8 cellular contexts compared by ENCODE assay signal in genomic region chr7:75937958-75938786, GRCh38. TPM values are rescaled to one million over a fixed set of nuclear protein-coding genes. Genes with fewer than 3 reads are reported as not detected.
DNase-seq lines count a peak whose midpoint lies in the region; ATAC-seq, FAIRE-seq and TF ChIP-seq lines count a peak whose summit lies in the region.

No MANE protein-coding gene starts in this region.

- H3K27me3 ChIP-seq in pancreas, result no peaks in the 10 kb centered on the region

- TF ChIP-seq CTCF in C4-2B (conservative IDR thresholded peaks at IDR 0.05) (no peak), pancreas (IDR thresholded peaks at IDR 0.05) (no peak)

- no peak for FAIRE-seq in pancreas (lab: Jason Lieb, UNC)

- WGBS in pancreas, 2 donors, result 86 to 91% methylated on average over 15 of the region's 15 CpGs

- ATAC-seq in pancreas (peak in 3 of 4 donors; percentile 59 to 78 (median 70)), HG02642 (IDR thresholded peaks at IDR 0.05; ENCODE audit: poor library complexity, unreplicated experiment) (no peak), GM21526 (IDR thresholded peaks at IDR 0.05; ENCODE audit: low FRiP score, unreplicated experiment) (no peak)

- DNase-seq in SW480 (ENCODE audit: low spot score), result peak; percentile 89
- peak; percentile 50 for DNase-seq in glomerular endothelial cell (ENCODE audit: extremely low read depth, low read depth, low spot score)
- DNase-seq in pancreas, result peak in 3 of 6 donors; percentile 14 to 46 (median 36)
- no peak for DNase-seq in activated gamma-delta T cell (lab: John Stamatoyannopoulos, UW)
- DNase-seq in RPMI8226, result no peak

- H3K27ac ChIP-seq in C4-2B, result peak overlapping the region; percentile 5; the same call in 1 of the 2 replicates
- no peak overlapping the region for H3K27ac ChIP-seq in pancreas

- no peak overlapping the region for H3K4me3 ChIP-seq in pancreas

- no peaks in the 10 kb centered on the region for H3K36me3 ChIP-seq in pancreas

- intact Hi-C loops in pancreas (cut with DNase I), result no loop called here

- H3K9me3 ChIP-seq in pancreas, result no peaks in the 10 kb centered on the region

- H3K4me1 ChIP-seq in pancreas, result no peaks in the 10 kb centered on the region

RNA-seq across cellular contexts. Expression of gene POR, which starts 23.2 kb away (rescaled TPM):
- total RNA-seq in glomerular endothelial cell (62.3 and 73.0 TPM in 2 replicates), pancreas (10 to 100 TPM; 29.7 to 71.6 (median 41.7) TPM)
- polyA plus RNA-seq in pancreas, result 10 to 100 TPM; 84.2 to 99.0 TPM

RNA-seq across cellular contexts. Expression of gene TMEM120A, which starts 56.2 kb away (rescaled TPM):
- 15.7 and 18.6 TPM in 2 replicates for total RNA-seq in glomerular endothelial cell
- 10 to 100 TPM; 29.5 to 38.7 (median 33.6) TPM for total RNA-seq in pancreas
- polyA plus RNA-seq in pancreas, result 10 to 100 TPM; 71.8 to 72.0 TPM

RNA-seq across cellular contexts. Expression of gene RHBDD2, which starts 59.3 kb away (rescaled TPM):
- 44.3 and 49.5 TPM in 2 replicates for total RNA-seq in glomerular endothelial cell
- 10 to 100 TPM; 21.6 to 32.0 (median 25.1) TPM for total RNA-seq in pancreas
- polyA plus RNA-seq in pancreas, result 100 to 1,000 TPM in 1 of 2 donors, 10 to 100 TPM in 1; 64.5 to 106 TPM

Comparison
In these comparisons a context has a peak if more than half of its experiments do, and no peak if none do; other contexts are left out.
1. DNase-seq: peak in SW480 (single experiment) and glomerular endothelial cell (single experiment); none in activated gamma-delta T cell (single experiment) and RPMI8226 (single experiment).
2. ATAC-seq: peak in pancreas (3 of 4); none in HG02642 (single experiment) and GM21526 (single experiment).